In the genomic region with DNA sequence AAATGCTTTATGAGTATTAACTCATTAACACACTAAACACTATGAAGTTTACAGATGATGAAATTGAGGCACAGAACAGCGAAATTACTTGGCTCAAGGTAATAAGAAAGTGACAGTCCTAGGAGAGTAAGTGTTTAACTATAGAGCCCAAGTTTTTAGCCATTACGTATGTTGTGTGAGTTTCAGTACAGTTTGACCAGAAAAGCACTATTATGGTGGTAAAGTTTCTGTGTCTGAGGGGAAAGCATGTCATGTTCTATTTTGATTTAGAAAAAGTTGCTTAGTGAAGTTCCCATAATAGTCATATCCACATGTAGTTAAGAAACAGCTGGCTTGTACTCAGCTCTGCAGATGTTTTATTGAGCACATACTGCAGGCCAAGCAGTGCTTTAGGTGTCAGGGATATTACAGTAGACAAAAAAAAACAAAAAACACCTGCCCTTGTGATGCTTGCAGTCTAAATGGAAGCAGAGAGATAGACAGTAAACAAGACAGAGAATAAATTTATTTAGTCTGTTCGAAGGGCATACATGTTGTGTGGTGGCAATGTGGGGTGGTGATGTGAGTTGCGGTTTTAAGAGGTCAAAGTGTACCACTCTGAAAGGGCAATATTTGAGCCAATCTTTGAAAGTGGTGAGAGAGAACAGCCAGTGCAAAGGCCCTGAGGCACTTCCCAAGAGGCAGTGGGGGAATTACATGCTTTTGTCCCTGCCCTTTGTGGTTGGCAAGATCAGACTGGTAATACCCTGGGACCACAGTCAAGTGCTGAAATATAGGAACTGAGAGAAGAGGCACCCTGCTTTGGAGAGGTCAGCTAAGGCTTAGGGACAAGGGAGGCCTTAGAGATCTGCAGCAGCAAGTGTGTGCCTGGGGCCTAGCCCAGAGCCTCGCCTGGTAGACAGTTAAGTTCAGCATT, we compare ENCODE assay signal across 8 cellular contexts. TPM values are rescaled to one million over a fixed set of nuclear protein-coding genes. Genes with fewer than 3 reads are reported as not detected.
DNase-seq lines count a peak whose midpoint lies in the region; ATAC-seq and TF ChIP-seq lines count a peak whose summit lies in the region.

No MANE protein-coding gene starts in this region.

- H3K4me1 Mint-ChIP-seq in Calu3 (ENCODE audit: low read depth, unreplicated experiment) (peaks cover 27% of the 10 kb centered on the region), H9 (peaks cover 13 to 14% of the 10 kb centered on the region in 2 experiments)
- peaks cover 73% of the 10 kb centered on the region for H3K4me1 Mint-ChIP-seq in activated naive CD8-positive, alpha-beta T cell treated with anti-CD3 and anti-CD28 coated beads for 36 hours

- H3K27me3 Mint-ChIP-seq in Calu3 (ENCODE audit: unreplicated experiment) (no peaks in the 10 kb centered on the region), H9 (ENCODE audit: low read depth) (no peaks in the 10 kb centered on the region)
- H3K27me3 Mint-ChIP-seq in activated naive CD8-positive, alpha-beta T cell treated with anti-CD3 and anti-CD28 coated beads for 36 hours: no peaks in the 10 kb centered on the region

- H3K27ac Mint-ChIP-seq in Calu3 (ENCODE audit: unreplicated experiment) (peak overlapping the region; percentile 80), H9 (0 out of 7 replicates have a peak overlapping the region, but pooled peaks of 1 of the 3 experiments have one; percentile 17)
- peak overlapping the region; percentile 94 for H3K27ac Mint-ChIP-seq in activated naive CD8-positive, alpha-beta T cell treated with anti-CD3 and anti-CD28 coated beads for 36 hours

- intact Hi-C loops in Calu3 (cut with micrococcal nuclease; ENCODE audit: unreplicated experiment): no loop called here

- no peak overlapping the region for H3K23ac ChIP-seq in H9 (ENCODE audit: insufficient read length, low read depth, low read length)

- H2AK5ac ChIP-seq in H9 (ENCODE audit: insufficient read length, low read length): no peak overlapping the region

- no peaks in the 10 kb centered on the region; the same call in 1 of the 2 replicates for H3K27me3 ChIP-seq in H9 (ENCODE audit: insufficient read depth, low read length)

- H3K4me3 Mint-ChIP-seq in Calu3 (ENCODE audit: low read depth, unreplicated experiment) (peak overlapping the region; percentile 41), H9 (no peak overlapping the region; a peak in 1 of 5 replicates)
- H3K4me3 Mint-ChIP-seq in activated naive CD8-positive, alpha-beta T cell treated with anti-CD3 and anti-CD28 coated beads for 36 hours: peak overlapping the region; percentile 92

- peaks cover 14% of the 10 kb centered on the region for H3K36me3 Mint-ChIP-seq in Calu3 (ENCODE audit: insufficient read depth, unreplicated experiment)
- H3K36me3 Mint-ChIP-seq in activated naive CD8-positive, alpha-beta T cell treated with anti-CD3 and anti-CD28 coated beads for 36 hours: peaks cover 81% of the 10 kb centered on the region
- peaks cover 16 to 26% (median 17%) of the 10 kb centered on the region in 3 experiments for H3K36me3 Mint-ChIP-seq in H9 (ENCODE audit: insufficient read depth in 1 of 3, low read depth in 3 of 3)

- H2AFZ ChIP-seq in H9 (ENCODE audit: low read length): no peak overlapping the region

- no peak overlapping the region for H2BK120ac ChIP-seq in H9 (ENCODE audit: low read depth, low read length, poor library complexity, severe bottlenecking)

- H3K4me1 ChIP-seq in H9 (ENCODE audit: insufficient read depth, low read length): no peaks in the 10 kb centered on the region; the same call in 1 of the 2 replicates

- H4K5ac ChIP-seq in H9 (ENCODE audit: insufficient read length, low read depth, low read length): no peak overlapping the region

- CTCF ChIA-PET in Calu3 (lab: Charles Lee): no interaction called here

- H3K18ac ChIP-seq in H9 (ENCODE audit: insufficient read length, low read depth, low read length): no peak overlapping the region

- no peaks in the 10 kb centered on the region for H3K9me3 ChIP-seq in H9 (ENCODE audit: control insufficient read depth, low read depth, low read length)

- H3K23me2 ChIP-seq in H9 (ENCODE audit: insufficient read length, low read depth, low read length, poor library complexity, severe bottlenecking): peaks cover 1% of the 10 kb centered on the region

- H3K4me2 ChIP-seq in H9 (ENCODE audit: insufficient read depth, insufficient read length, low read length): no peak overlapping the region

- H3K9me3 Mint-ChIP-seq in Calu3 (ENCODE audit: low read depth, unreplicated experiment) (no peaks in the 10 kb centered on the region), H9 (no peaks in the 10 kb centered on the region)
- peaks cover 6% of the 10 kb centered on the region for H3K9me3 Mint-ChIP-seq in activated naive CD8-positive, alpha-beta T cell treated with anti-CD3 and anti-CD28 coated beads for 36 hours

- peak; percentile 29 for ATAC-seq in GM19328 (IDR thresholded peaks at IDR 0.05; ENCODE audit: unreplicated experiment)
- ATAC-seq in HG03095 (IDR thresholded peaks at IDR 0.05; ENCODE audit: unreplicated experiment): peak; percentile 51

- no CpG with 5 or more reads among the region's 5 CpGs for WGBS in H9 (ENCODE audit: extremely low coverage, insufficient read length, low lambda C conversion rate)

- H4K8ac ChIP-seq in H9 (replicated peaks; ENCODE audit: insufficient read length, low read depth, low read length): no peak overlapping the region

- TF ChIP-seq CTCF in Calu3 (IDR thresholded peaks at IDR 0.05; ENCODE audit: unreplicated experiment) (no peak), H9 (conservative IDR thresholded peaks at IDR 0.05) (no peak)

- no peak overlapping the region for H3T11ph ChIP-seq in H9 (ENCODE audit: low read length)

- no peak overlapping the region for H3K4ac ChIP-seq in H9 (ENCODE audit: low read depth, low read length)

- no peak overlapping the region for H3K9ac ChIP-seq in H9 (ENCODE audit: extremely low read depth, insufficient read length, low read length)

- no peaks in the 10 kb centered on the region for H3K79me1 ChIP-seq in H9 (ENCODE audit: insufficient read depth, low read depth, low read length, poor library complexity, severe bottlenecking)

- peaks cover 12% of the 10 kb centered on the region; the same call in 1 of the 2 replicates for H3K79me2 ChIP-seq in H9 (ENCODE audit: insufficient read depth, low read length)

- H2BK5ac ChIP-seq in H9 (ENCODE audit: insufficient read length, low read length): no peak overlapping the region

- no peak overlapping the region for H2BK15ac ChIP-seq in H9 (ENCODE audit: low read depth, low read length)

- H3K27ac ChIP-seq in H9 (ENCODE audit: insufficient read length, low read depth, low read length): no peak overlapping the region

- no peak overlapping the region for H2BK12ac ChIP-seq in H9 (ENCODE audit: insufficient read length, low read depth, low read length)

- H3K14ac ChIP-seq in H9 (ENCODE audit: insufficient read depth, low read length): no peak overlapping the region

- H4K91ac ChIP-seq in H9 (ENCODE audit: insufficient read length, low read depth, low read length): no peak overlapping the region

- no peak overlapping the region for H3K56ac ChIP-seq in H9 (ENCODE audit: insufficient read length, low read depth, low read length)

- DNase-seq in Calu3 (no peak), NCI-H187 (lab: John Stamatoyannopoulos, UW) (no peak), NCI-H526 treated with DMSO at 0.1 percent for 48 hours (lab: John Stamatoyannopoulos, UW) (no peak), H9 (no peak), DMS153 (lab: John Stamatoyannopoulos, UW) (no peak)
- no peak for DNase-seq in activated naive CD8-positive, alpha-beta T cell treated with anti-CD3 and anti-CD28 coated beads for 36 hours

- no peaks in the 10 kb centered on the region for H4K20me1 ChIP-seq in H9 (ENCODE audit: control insufficient read depth, insufficient read depth, insufficient read length)

- BruUV-seq in Calu3 (replicated peaks; lab: Mats Ljungman, UMichigan): no TSS peak

- no peak overlapping the region for H2BK20ac ChIP-seq in H9 (ENCODE audit: low read depth, low read length, poor library complexity, severe bottlenecking)

RNA-seq across cellular contexts. Expression of a gene that starts 6.2 kb away (rescaled TPM):
- total RNA-seq in Calu3 (2022): 8.8 and 9.4 TPM in 2 replicates
- total RNA-seq in activated naive CD8-positive, alpha-beta T cell treated with anti-CD3 and anti-CD28 coated beads for 36 hours: 10 to 100 TPM; 45.4 to 48.1 TPM
- 14.6 and 15.9 TPM in 2 replicates for total RNA-seq in H9 (2021)

Comparison
In these comparisons a context has a peak if more than half of its experiments do, and no peak if none do; other contexts are left out.
1. H3K4me3 Mint-ChIP-seq: peak in Calu3 (single experiment) and activated naive CD8-positive, alpha-beta T cell treated with anti-CD3 and anti-CD28 coated beads for 36 hours (single experiment); none in H9 (0 of 2).